In genomic region chr5:139664273-139664693, GRCh38 we compare ENCODE assay signal across 7 cellular contexts. TPM values are rescaled to one million over a fixed set of nuclear protein-coding genes. Genes with fewer than 3 reads are reported as not detected.
DNase-seq lines count a peak whose midpoint lies in the region; ATAC-seq, FAIRE-seq and TF ChIP-seq lines count a peak whose summit lies in the region.

No MANE protein-coding gene starts in this region.

- H3K4me1 ChIP-seq in thoracic aorta (ENCODE audit: control insufficient read depth in 1 of 2, low read depth in 2 of 2): peaks cover 62 to 89% of the 10 kb centered on the region in 2 donors

- peak overlapping the region; percentile 90 to 99 for H3K27ac ChIP-seq in thoracic aorta

- H3K36me3 Mint-ChIP-seq in brain: no peaks in the 10 kb centered on the region

- peak overlapping the region in 4 of 5 experiments; percentile 40 to 97 (median 84) for H3K27ac Mint-ChIP-seq in brain

- DNase-seq in thoracic aorta (ENCODE audit: low spot score): no peak
- no peak for DNase-seq in activated CD4-positive, alpha-beta T cell treated with anti-CD3 and anti-CD28 coated beads, Interleukin-2, amount 50 U/mL, for 1 hour
- DNase-seq in Kasumi-1 (lab: John Stamatoyannopoulos, UW): no peak
- DNase-seq in urothelium cell line (ENCODE audit: low spot score): no peak

- ATAC-seq in GM19372 (IDR thresholded peaks at IDR 0.05; ENCODE audit: low read depth, unreplicated experiment) (peak; percentile 48), HG03175 (IDR thresholded peaks at IDR 0.05; ENCODE audit: unreplicated experiment) (peak; percentile 50), thoracic aorta (ENCODE audit: insufficient number of reproducible peaks, low FRiP score, low read depth) (no peak)

- FAIRE-seq in urothelium cell line (lab: Jason Lieb, UNC): no peak

- no peaks in the 10 kb centered on the region for H3K27me3 ChIP-seq in thoracic aorta (replicated peaks; ENCODE audit: insufficient read depth)

- no peak for TF ChIP-seq CTCF in brain (conservative IDR thresholded peaks at IDR 0.05)
- no peak for TF ChIP-seq CTCF in thoracic aorta (IDR thresholded peaks at IDR 0.05)

- H3K36me3 ChIP-seq in thoracic aorta: no peaks in the 10 kb centered on the region

- H3K4me3 Mint-ChIP-seq in brain: no peak overlapping the region

- no peaks in the 10 kb centered on the region for H3K9me3 Mint-ChIP-seq in brain

- H3K9me3 ChIP-seq in thoracic aorta: no peaks in the 10 kb centered on the region

- H3K4me3 ChIP-seq in thoracic aorta: no peak overlapping the region

- H3K4me1 Mint-ChIP-seq in brain: peaks cover 89% of the 10 kb centered on the region

- no peaks in the 10 kb centered on the region for H3K27me3 Mint-ChIP-seq in brain

RNA-seq across cellular contexts. Expression of gene CXXC5, which starts 16.1 kb away (rescaled TPM):
- polyA plus RNA-seq in brain (ENCODE audit: insufficient read depth, low read depth, low replicate concordance): 79.7 TPM
- total RNA-seq in thoracic aorta: 10 to 100 TPM; 58.5 to 62.5 TPM
